ENCODE assay signal across 1 cellular context in the genomic region with DNA sequence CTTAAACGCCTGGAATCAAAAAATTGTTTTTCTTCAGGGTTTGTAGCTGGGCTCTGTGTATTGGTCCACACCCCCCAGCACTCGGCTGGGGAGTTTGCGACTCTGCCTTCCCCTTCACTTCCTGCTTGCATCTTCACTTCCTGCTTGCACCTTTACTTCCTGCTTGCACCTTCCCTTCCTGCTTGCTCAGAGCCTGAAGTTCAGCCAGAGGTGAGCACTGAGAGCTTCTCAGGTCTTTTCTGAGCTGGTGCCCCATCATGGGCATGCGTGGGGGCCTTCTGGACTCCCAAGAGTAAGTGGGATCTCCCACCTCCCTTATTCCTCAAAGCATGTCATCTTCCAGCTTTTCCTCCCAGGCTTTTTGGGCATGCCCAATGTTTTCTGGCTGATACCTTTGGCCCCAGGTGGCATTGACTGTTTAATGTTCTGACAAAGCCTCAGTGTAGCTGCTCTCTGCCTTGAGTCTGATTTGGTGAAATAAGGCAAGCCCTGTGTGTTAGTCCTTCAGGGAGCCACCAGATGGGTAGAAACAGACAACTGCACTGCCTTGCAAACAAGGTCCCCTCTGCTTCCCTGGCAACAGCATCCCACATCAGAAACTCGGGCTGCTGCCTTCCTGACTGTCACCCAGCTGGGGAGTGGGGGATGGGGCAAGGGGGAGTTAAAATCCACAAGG.
TF ChIP-seq lines count a peak whose summit lies in the region.

No MANE protein-coding gene starts in this region.

TF ChIP-seq in SK-N-SH, 30 proteins besides CTCF, POLR2A, EP300 and RAD21:
- TF ChIP-seq USF2 (IDR thresholded peaks at IDR 0.05; ENCODE audit: borderline replicate concordance, low read depth, low read length) (no peak), JUND (IDR thresholded peaks at IDR 0.05) (no peak), SMC3 (IDR thresholded peaks at IDR 0.05; ENCODE audit: low read depth, low read length) (no peak), YY1 (IDR thresholded peaks at IDR 0.05; ENCODE audit: low read depth) (no peak), MXI1 (IDR thresholded peaks at IDR 0.05; ENCODE audit: low read depth, low read length) (no peak)
